1 cellular context compared by ENCODE assay signal in the genomic region with DNA sequence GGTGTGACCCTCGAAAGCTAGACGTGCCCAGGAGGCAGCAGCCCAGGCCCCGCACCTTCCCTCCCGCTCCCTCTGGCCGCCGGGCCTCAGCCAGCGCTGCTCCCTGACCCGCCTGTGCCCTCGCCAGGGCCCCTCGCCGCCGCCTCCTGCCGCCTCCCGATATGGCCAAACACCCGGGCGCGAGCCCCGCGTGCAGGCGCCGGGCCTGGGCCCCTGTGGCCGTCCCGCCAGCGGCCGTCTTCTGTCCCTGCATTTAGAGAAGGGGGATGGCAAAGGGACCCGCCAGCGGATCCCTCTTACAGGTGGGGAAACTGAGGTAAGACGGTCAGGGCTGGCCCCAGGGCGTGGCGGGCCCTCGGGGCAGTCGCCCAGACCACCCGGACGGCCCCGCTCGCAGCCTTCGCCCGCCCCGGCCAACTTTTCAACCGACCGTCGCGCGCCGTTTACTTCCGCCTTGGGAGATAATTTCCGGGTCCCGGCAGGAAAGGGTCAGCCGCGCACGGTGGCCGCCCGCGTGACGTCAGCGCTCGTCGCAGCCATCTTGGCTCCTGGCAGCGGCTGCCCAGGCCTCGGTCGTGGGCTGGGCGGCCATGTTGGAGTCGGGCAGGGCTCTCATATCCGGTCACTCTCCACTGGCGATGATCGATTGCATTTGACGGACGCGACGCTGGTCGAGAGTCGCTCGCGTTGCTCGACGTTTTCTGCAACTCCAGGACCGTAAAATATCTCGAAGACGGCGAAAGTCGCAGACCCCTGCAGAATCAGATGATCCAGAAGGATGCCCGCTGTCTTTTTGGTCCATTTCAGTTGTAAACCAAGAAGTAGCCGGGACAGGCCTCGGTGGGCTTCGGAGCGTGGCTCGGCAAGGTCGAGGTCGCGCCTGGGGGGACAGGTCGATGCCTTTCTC.
TF ChIP-seq lines count a peak whose summit lies in the region.

No MANE protein-coding gene starts in this region.

TF ChIP-seq in HEK293, 187 proteins besides CTCF, POLR2A, EP300 and RAD21 (continued from another document and continues in another):
- TF ChIP-seq, protein P1, sequence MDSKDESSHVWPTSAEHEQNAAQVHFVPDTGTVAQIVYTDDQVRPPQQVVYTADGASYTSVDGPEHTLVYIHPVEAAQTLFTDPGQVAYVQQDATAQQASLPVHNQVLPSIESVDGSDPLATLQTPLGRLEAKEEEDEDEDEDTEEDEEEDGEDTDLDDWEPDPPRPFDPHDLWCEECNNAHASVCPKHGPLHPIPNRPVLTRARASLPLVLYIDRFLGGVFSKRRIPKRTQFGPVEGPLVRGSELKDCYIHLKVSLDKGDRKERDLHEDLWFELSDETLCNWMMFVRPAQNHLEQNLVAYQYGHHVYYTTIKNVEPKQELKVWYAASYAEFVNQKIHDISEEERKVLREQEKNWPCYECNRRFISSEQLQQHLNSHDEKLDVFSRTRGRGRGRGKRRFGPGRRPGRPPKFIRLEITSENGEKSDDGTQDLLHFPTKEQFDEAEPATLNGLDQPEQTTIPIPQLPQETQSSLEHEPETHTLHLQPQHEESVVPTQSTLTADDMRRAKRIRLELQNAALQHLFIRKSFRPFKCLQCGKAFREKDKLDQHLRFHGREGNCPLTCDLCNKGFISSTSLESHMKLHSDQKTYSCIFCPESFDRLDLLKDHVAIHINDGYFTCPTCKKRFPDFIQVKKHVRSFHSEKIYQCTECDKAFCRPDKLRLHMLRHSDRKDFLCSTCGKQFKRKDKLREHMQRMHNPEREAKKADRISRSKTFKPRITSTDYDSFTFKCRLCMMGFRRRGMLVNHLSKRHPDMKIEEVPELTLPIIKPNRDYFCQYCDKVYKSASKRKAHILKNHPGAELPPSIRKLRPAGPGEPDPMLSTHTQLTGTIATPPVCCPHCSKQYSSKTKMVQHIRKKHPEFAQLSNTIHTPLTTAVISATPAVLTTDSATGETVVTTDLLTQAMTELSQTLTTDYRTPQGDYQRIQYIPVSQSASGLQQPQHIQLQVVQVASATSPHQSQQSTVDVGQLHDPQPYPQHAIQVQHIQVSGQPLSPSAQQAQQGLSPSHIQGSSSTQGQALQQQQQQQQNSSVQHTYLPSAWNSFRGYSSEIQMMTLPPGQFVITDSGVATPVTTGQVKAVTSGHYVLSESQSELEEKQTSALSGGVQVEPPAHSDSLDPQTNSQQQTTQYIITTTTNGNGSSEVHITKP (tag by site-specific recombination; IDR thresholded peaks at IDR 0.05) = no peak
- TF ChIP-seq ZNF776 (tag by site-specific recombination; IDR thresholded peaks at IDR 0.05; ENCODE audit: borderline replicate concordance) (no peak), ZBTB20 (tag by site-specific recombination; IDR thresholded peaks at IDR 0.05) (peak; percentile 88), ZNF184 (tag by site-specific recombination; IDR thresholded peaks at IDR 0.05) (no peak), KLF8 (tag by site-specific recombination; IDR thresholded peaks at IDR 0.05) (0 out of 2 replicates have a peak, but pooled peaks have one; percentile 40), ZFHX2 (tag by site-specific recombination; conservative IDR thresholded peaks at IDR 0.05) (peak; percentile 29), ZNF610 (tag by site-specific recombination; IDR thresholded peaks at IDR 0.05; ENCODE audit: borderline replicate concordance) (peak; percentile 80; the same call in 1 of the 2 replicates), KLF10 (tag by site-specific recombination; IDR thresholded peaks at IDR 0.05) (peak; percentile 53; the same call in 1 of the 2 replicates), ZNF626 (tag by site-specific recombination; IDR thresholded peaks at IDR 0.05) (no peak), ZNF114 (tag by site-specific recombination; IDR thresholded peaks at IDR 0.05) (no peak), YY2 (tag by site-specific recombination; IDR thresholded peaks at IDR 0.05) (peak; percentile 86), ZNF214 (tag by site-specific recombination; IDR thresholded peaks at IDR 0.05; ENCODE audit: borderline replicate concordance) (no peak), ZNF354C (tag by site-specific recombination; IDR thresholded peaks at IDR 0.05; ENCODE audit: borderline replicate concordance, low read depth) (no peak), ZNF423 (tag by site-specific recombination; IDR thresholded peaks at IDR 0.05) (0 out of 2 replicates have a peak, but pooled peaks have one; percentile 31), ZNF133 (tag by site-specific recombination; IDR thresholded peaks at IDR 0.05) (no peak), SP7 (tag by site-specific recombination; IDR thresholded peaks at IDR 0.05) (peak; percentile 67; the same call in 1 of the 2 replicates), ZNF2 (tag by site-specific recombination; IDR thresholded peaks at IDR 0.05) (0 out of 2 replicates have a peak, but pooled peaks have one; percentile 50), KLF9 (tag by site-specific recombination; IDR thresholded peaks at IDR 0.05; ENCODE audit: low read depth) (no peak), ZBTB8A (tag by site-specific recombination; IDR thresholded peaks at IDR 0.05) (peak; percentile 96), SP3 (tag by site-specific recombination; IDR thresholded peaks at IDR 0.05) (peak; percentile 73), KLF1 (tag by site-specific recombination; IDR thresholded peaks at IDR 0.05) (peak; percentile 20; the same call in 1 of the 2 replicates), ZNF112 (tag by site-specific recombination; IDR thresholded peaks at IDR 0.05) (no peak), ZNF302 (tag by site-specific recombination; IDR thresholded peaks at IDR 0.05; ENCODE audit: low read depth) (no peak), ZNF16 (tag by site-specific recombination; IDR thresholded peaks at IDR 0.05; ENCODE audit: low read depth) (no peak), IKZF3 (tag by site-specific recombination; IDR thresholded peaks at IDR 0.05) (0 out of 2 replicates have a peak, but pooled peaks have one; percentile 15), YY1 (tag by site-specific recombination; IDR thresholded peaks at IDR 0.05) (peak; percentile 99), ZFP37 (tag by site-specific recombination; IDR thresholded peaks at IDR 0.05) (peak; percentile 18; the same call in 1 of the 2 replicates), ZNF324 (tag by site-specific recombination; IDR thresholded peaks at IDR 0.05) (0 out of 2 replicates have a peak, but pooled peaks have one; percentile 69), ZNF221 (tag by site-specific recombination; IDR thresholded peaks at IDR 0.05; ENCODE audit: borderline replicate concordance) (0 out of 2 replicates have a peak, but pooled peaks have one; percentile 25), ZNF292 (tag by site-specific recombination; IDR thresholded peaks at IDR 0.05; ENCODE audit: borderline replicate concordance, low read depth) (no peak), ZNF621 (tag by site-specific recombination; IDR thresholded peaks at IDR 0.05) (no peak), GLI2 (tag by site-specific recombination; IDR thresholded peaks at IDR 0.05; ENCODE audit: borderline replicate concordance, low read depth) (no peak), ZSCAN16 (tag by site-specific recombination; IDR thresholded peaks at IDR 0.05) (no peak), ZBTB48 (tag by site-specific recombination; IDR thresholded peaks at IDR 0.05) (no peak), SP2 (tag by site-specific recombination; IDR thresholded peaks at IDR 0.05) (peak; percentile 86), ZNF660 (tag by site-specific recombination; IDR thresholded peaks at IDR 0.05) (peak; percentile 63), ZNF223 (tag by site-specific recombination; IDR thresholded peaks at IDR 0.05) (no peak), SCRT2 (tag by site-specific recombination; IDR thresholded peaks at IDR 0.05) (0 out of 2 replicates have a peak, but pooled peaks have one; percentile 22), ZNF76 (tag by site-specific recombination; IDR thresholded peaks at IDR 0.05; ENCODE audit: borderline replicate concordance, low read depth) (peak; percentile 80; the same call in 1 of the 2 replicates), ZNF514 (tag by site-specific recombination; IDR thresholded peaks at IDR 0.05) (no peak)
- TF ChIP-seq, protein P2, sequence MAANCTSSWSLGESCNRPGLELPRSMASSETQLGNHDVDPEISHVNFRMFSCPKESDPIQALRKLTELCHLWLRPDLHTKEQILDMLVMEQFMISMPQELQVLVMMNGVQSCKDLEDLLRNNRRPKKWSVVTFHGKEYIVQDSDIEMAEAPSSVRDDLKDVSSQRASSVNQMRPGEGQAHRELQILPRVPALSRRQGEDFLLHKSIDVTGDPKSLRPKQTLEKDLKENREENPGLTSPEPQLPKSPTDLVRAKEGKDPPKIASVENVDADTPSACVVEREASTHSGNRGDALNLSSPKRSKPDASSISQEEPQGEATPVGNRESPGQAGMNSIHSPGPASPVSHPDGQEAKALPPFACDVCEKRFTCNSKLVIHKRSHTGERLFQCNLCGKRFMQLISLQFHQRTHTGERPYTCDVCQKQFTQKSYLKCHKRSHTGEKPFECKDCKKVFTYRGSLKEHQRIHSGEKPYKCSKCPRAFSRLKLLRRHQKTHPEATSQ (tag by site-specific recombination; IDR thresholded peaks at IDR 0.05) = 0 out of 2 replicates have a peak, but pooled peaks have one; percentile 30
- TF ChIP-seq, protein P3, sequence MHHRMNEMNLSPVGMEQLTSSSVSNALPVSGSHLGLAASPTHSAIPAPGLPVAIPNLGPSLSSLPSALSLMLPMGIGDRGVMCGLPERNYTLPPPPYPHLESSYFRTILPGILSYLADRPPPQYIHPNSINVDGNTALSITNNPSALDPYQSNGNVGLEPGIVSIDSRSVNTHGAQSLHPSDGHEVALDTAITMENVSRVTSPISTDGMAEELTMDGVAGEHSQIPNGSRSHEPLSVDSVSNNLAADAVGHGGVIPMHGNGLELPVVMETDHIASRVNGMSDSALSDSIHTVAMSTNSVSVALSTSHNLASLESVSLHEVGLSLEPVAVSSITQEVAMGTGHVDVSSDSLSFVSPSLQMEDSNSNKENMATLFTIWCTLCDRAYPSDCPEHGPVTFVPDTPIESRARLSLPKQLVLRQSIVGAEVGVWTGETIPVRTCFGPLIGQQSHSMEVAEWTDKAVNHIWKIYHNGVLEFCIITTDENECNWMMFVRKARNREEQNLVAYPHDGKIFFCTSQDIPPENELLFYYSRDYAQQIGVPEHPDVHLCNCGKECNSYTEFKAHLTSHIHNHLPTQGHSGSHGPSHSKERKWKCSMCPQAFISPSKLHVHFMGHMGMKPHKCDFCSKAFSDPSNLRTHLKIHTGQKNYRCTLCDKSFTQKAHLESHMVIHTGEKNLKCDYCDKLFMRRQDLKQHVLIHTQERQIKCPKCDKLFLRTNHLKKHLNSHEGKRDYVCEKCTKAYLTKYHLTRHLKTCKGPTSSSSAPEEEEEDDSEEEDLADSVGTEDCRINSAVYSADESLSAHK (tag by site-specific recombination; IDR thresholded peaks at IDR 0.05) = no peak
- TF ChIP-seq, protein P4, sequence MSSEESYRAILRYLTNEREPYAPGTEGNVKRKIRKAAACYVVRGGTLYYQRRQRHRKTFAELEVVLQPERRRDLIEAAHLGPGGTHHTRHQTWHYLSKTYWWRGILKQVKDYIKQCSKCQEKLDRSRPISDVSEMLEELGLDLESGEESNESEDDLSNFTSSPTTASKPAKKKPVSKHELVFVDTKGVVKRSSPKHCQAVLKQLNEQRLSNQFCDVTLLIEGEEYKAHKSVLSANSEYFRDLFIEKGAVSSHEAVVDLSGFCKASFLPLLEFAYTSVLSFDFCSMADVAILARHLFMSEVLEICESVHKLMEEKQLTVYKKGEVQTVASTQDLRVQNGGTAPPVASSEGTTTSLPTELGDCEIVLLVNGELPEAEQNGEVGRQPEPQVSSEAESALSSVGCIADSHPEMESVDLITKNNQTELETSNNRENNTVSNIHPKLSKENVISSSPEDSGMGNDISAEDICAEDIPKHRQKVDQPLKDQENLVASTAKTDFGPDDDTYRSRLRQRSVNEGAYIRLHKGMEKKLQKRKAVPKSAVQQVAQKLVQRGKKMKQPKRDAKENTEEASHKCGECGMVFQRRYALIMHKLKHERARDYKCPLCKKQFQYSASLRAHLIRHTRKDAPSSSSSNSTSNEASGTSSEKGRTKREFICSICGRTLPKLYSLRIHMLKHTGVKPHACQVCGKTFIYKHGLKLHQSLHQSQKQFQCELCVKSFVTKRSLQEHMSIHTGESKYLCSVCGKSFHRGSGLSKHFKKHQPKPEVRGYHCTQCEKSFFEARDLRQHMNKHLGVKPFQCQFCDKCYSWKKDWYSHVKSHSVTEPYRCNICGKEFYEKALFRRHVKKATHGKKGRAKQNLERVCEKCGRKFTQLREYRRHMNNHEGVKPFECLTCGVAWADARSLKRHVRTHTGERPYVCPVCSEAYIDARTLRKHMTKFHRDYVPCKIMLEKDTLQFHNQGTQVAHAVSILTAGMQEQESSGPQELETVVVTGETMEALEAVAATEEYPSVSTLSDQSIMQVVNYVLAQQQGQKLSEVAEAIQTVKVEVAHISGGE (tag by site-specific recombination; conservative IDR thresholded peaks at IDR 0.05; ENCODE audit: low read depth) = peak; percentile 94
- TF ChIP-seq, protein P5, sequence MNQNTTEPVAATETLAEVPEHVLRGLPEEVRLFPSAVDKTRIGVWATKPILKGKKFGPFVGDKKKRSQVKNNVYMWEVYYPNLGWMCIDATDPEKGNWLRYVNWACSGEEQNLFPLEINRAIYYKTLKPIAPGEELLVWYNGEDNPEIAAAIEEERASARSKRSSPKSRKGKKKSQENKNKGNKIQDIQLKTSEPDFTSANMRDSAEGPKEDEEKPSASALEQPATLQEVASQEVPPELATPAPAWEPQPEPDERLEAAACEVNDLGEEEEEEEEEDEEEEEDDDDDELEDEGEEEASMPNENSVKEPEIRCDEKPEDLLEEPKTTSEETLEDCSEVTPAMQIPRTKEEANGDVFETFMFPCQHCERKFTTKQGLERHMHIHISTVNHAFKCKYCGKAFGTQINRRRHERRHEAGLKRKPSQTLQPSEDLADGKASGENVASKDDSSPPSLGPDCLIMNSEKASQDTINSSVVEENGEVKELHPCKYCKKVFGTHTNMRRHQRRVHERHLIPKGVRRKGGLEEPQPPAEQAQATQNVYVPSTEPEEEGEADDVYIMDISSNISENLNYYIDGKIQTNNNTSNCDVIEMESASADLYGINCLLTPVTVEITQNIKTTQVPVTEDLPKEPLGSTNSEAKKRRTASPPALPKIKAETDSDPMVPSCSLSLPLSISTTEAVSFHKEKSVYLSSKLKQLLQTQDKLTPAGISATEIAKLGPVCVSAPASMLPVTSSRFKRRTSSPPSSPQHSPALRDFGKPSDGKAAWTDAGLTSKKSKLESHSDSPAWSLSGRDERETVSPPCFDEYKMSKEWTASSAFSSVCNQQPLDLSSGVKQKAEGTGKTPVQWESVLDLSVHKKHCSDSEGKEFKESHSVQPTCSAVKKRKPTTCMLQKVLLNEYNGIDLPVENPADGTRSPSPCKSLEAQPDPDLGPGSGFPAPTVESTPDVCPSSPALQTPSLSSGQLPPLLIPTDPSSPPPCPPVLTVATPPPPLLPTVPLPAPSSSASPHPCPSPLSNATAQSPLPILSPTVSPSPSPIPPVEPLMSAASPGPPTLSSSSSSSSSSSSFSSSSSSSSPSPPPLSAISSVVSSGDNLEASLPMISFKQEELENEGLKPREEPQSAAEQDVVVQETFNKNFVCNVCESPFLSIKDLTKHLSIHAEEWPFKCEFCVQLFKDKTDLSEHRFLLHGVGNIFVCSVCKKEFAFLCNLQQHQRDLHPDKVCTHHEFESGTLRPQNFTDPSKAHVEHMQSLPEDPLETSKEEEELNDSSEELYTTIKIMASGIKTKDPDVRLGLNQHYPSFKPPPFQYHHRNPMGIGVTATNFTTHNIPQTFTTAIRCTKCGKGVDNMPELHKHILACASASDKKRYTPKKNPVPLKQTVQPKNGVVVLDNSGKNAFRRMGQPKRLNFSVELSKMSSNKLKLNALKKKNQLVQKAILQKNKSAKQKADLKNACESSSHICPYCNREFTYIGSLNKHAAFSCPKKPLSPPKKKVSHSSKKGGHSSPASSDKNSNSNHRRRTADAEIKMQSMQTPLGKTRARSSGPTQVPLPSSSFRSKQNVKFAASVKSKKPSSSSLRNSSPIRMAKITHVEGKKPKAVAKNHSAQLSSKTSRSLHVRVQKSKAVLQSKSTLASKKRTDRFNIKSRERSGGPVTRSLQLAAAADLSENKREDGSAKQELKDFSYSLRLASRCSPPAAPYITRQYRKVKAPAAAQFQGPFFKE (tag by site-specific recombination; IDR thresholded peaks at IDR 0.05; ENCODE audit: borderline replicate concordance) = no peak
